Comparison of ENCODE assay signal across 2 cellular contexts in genomic region chr5:34516686-34517085, GRCh38.
TF ChIP-seq lines count a peak whose summit lies in the region.

No MANE protein-coding gene starts in this region.

TF ChIP-seq in GM23338, 12 proteins besides CTCF, POLR2A, EP300 and RAD21 (continued from another document):
- TF ChIP-seq REST (IDR thresholded peaks at IDR 0.05; ENCODE audit: unreplicated experiment) (no peak), ZNF462 (CRISPR knock-in tag; IDR thresholded peaks at IDR 0.05) (no peak), CREB1 (CRISPR knock-in tag; IDR thresholded peaks at IDR 0.05; ENCODE audit: low read depth) (no peak), STAT1 (IDR thresholded peaks at IDR 0.05; ENCODE audit: unreplicated experiment) (no peak), ZNF114 (CRISPR knock-in tag; IDR thresholded peaks at IDR 0.05) (no peak), EZH2phosphoT487 (IDR thresholded peaks at IDR 0.05; ENCODE audit: unreplicated experiment) (no peak), EZH2 (IDR thresholded peaks at IDR 0.05; ENCODE audit: low read depth, unreplicated experiment) (no peak), ETS1 (IDR thresholded peaks at IDR 0.05) (no peak), POLR2AphosphoS5 (IDR thresholded peaks at IDR 0.05; ENCODE audit: low read depth) (no peak), NANOG (IDR thresholded peaks at IDR 0.05; ENCODE audit: borderline replicate concordance) (no peak), ZNF331 (CRISPR knock-in tag; IDR thresholded peaks at IDR 0.05; ENCODE audit: low read depth) (no peak)
TF ChIP-seq in GM23338: peak in this region for 0.

TF ChIP-seq in H1, 55 proteins besides CTCF, POLR2A, EP300 and RAD21 (continued from another document):
- TF ChIP-seq HDAC2 (IDR thresholded peaks at IDR 0.05; ENCODE audit: borderline replicate concordance in 1 of 2, low read depth in 2 of 2, low read length in 2 of 2) (no peak), ATF3 (IDR thresholded peaks at IDR 0.05; ENCODE audit: insufficient read depth, low read depth, low read length) (no peak), SIRT6 (IDR thresholded peaks at IDR 0.05; ENCODE audit: low read length) (no peak), TAF7 (optimal IDR thresholded peaks at IDR 0.05; ENCODE audit: borderline replicate concordance, low read depth, low read length) (no peak), PHF8 (conservative IDR thresholded peaks at IDR 0.05; ENCODE audit: low read depth, low read length) (no peak), NANOG (IDR thresholded peaks at IDR 0.05; ENCODE audit: insufficient read depth, low read depth, low read length, poor library complexity, severe bottlenecking) (no peak)
